Comparison of ENCODE assay signal across 17 cellular contexts in genomic region chr10:95296764-95297163, GRCh38.
"Had no signal": no experiment of that assay in that cellular context is flagged by ENCODE, and none has a peak within 500 bp of the region (broad histone marks: within the 10 kb centered on the region; RNA-seq: fewer than 3 reads in every experiment).

No MANE protein-coding gene starts in this region.

- H3K9me3 Mint-ChIP-seq: effector memory CD8-positive, alpha-beta T cell; immature natural killer cell; natural killer cell treated with Interleukin-12 subunit alpha and Interleukin-12 subunit beta and Interleukin-15 and Interleukin-18, amount 100 ng/mL, for 72 hours; stimulated activated naive CD8-positive, alpha-beta T cell treated with anti-CD3 and anti-CD28 coated beads, Interleukin-15, amount 100 ng/mL, for 72 hours had no signal

- H3K27me3 Mint-ChIP-seq: natural killer cell treated with Interleukin-12 subunit alpha and Interleukin-12 subunit beta and Interleukin-15 and Interleukin-18, amount 100 ng/mL, for 72 hours had no signal

- H3K4me3 Mint-ChIP-seq: activated naive CD8-positive, alpha-beta T cell; effector memory CD8-positive, alpha-beta T cell; natural killer cell treated with Interleukin-12 subunit alpha and Interleukin-12 subunit beta and Interleukin-15 and Interleukin-18, amount 100 ng/mL, for 72 hours; stimulated activated naive CD8-positive, alpha-beta T cell treated with anti-CD3 and anti-CD28 coated beads, Interleukin-15, amount 100 ng/mL, for 72 hours had no signal

- H3K27ac ChIP-seq: esophagus squamous epithelium, suprapubic skin, transverse colon, vagina had no signal

- H3K9me3 ChIP-seq: esophagus squamous epithelium, heart right ventricle, suprapubic skin, transverse colon, vagina had no signal

- H3K4me3 ChIP-seq: esophagus squamous epithelium, heart right ventricle, suprapubic skin, transverse colon, vagina had no signal

- ATAC-seq: effector memory CD8-positive, alpha-beta T cell; natural killer cell treated with Interleukin-12 subunit alpha and Interleukin-12 subunit beta and Interleukin-15 and Interleukin-18, amount 100 ng/mL, for 72 hours had no signal

- H3K27ac Mint-ChIP-seq: activated naive CD8-positive, alpha-beta T cell; effector memory CD8-positive, alpha-beta T cell; natural killer cell treated with Interleukin-12 subunit alpha and Interleukin-12 subunit beta and Interleukin-15 and Interleukin-18, amount 100 ng/mL, for 72 hours; stimulated activated naive CD8-positive, alpha-beta T cell treated with anti-CD3 and anti-CD28 coated beads, Interleukin-15, amount 100 ng/mL, for 72 hours had no signal

- H3K36me3 ChIP-seq: esophagus squamous epithelium, heart right ventricle, suprapubic skin, transverse colon, vagina had no signal

- H3K27me3 ChIP-seq: esophagus squamous epithelium, heart right ventricle, suprapubic skin, transverse colon, vagina had no signal

- DNase-seq: activated CD4-positive, alpha-beta T cell treated with anti-CD3 and anti-CD28 coated beads, Interleukin-2, amount 50 U/mL, for 4 hours; activated CD4-positive, CD25-positive, alpha-beta regulatory T cell treated with anti-CD3 and anti-CD28 coated beads, Interleukin-2, amount 50 U/mL, for 72 hours; activated gamma-delta T cell; amygdala; dermis blood vessel endothelial cell; effector memory CD8-positive, alpha-beta T cell; esophagus squamous epithelium; heart right ventricle; immature natural killer cell; nucleus accumbens; retina; stimulated activated naive CD8-positive, alpha-beta T cell treated with anti-CD3 and anti-CD28 coated beads, Interleukin-15, amount 100 ng/mL, for 72 hours; transverse colon had no signal

- H3K36me3 Mint-ChIP-seq: activated naive CD8-positive, alpha-beta T cell; immature natural killer cell; natural killer cell treated with Interleukin-12 subunit alpha and Interleukin-12 subunit beta and Interleukin-15 and Interleukin-18, amount 100 ng/mL, for 72 hours had no signal
